17 cellular contexts compared by ENCODE assay signal in the genomic region with DNA sequence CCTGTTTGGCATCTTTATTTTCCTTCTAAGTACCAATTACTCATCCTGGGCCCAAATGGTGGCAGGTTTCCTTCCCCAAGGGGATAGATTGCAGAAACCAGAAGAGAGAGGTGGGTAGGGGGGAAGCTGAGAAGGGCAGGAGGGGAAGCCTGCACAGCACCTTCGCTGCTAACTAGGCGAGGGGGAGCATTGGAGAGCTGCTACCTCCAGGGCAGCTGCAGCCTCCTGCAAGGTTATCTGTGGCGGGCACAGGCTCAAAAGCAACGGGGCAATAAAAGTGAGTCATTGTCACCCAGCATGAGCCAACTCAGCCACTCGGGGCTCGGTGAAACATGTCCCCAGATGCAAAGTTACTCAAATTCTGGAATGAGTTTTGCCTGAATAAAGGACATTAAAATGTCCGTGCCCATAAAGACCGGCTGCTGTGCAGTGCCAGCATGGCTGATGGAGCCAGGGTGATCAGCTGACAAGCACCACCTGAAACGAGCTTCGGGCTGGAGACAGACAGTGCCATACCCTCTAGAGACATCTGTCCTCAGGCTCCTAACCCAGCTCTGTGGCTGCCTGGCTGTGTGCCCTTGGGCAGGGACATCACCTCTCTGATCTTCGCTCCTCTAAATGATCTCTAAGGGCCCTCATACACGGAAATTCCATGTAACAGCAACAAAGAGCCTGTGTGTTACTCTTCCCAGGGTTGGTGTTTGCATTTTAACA.
DNase-seq lines count a peak whose midpoint lies in the region; ATAC-seq and TF ChIP-seq lines count a peak whose summit lies in the region.
"Had no signal": no experiment of that assay in that cellular context is flagged by ENCODE, and none has a peak within 500 bp of the region (broad histone marks: within the 10 kb centered on the region; RNA-seq: fewer than 3 reads in every experiment).

No MANE protein-coding gene starts in this region.

- H3K4me3 Mint-ChIP-seq in IgD-negative memory B cell = no peak overlapping the region
- no peak overlapping the region for H3K4me3 Mint-ChIP-seq in activated B cell treated with CpG ODN at 0.5 μM for 24 hours
- H3K4me3 Mint-ChIP-seq in activated CD4-positive, alpha-beta T cell treated with anti-CD3 and anti-CD28 coated beads, Interleukin-2, amount 10 ng/mL, durations not matched to agents 24 days and 14 days = no peak overlapping the region
- H3K4me3 Mint-ChIP-seq: CD8-positive, alpha-beta T cell had no signal

- ATAC-seq in activated B cell treated with CpG ODN at 0.5 μM for 24 hours (ENCODE audit: low read depth) (peak; percentile 5), GM18517 (IDR thresholded peaks at IDR 0.05; ENCODE audit: unreplicated experiment) (no peak)
- ATAC-seq: CD8-positive, alpha-beta T cell had no signal

- intact Hi-C loops in activated B cell treated with CpG ODN at 0.5 μM for 24 hours (cut with micrococcal nuclease) = loop anchor here (1.0 to 10.0 kb wide), 3 partner anchors 23 to 175 kb away; a partner anchor contains a TSS
- intact Hi-C loops in activated CD4-positive, alpha-beta T cell treated with anti-CD3 and anti-CD28 coated beads, Interleukin-2, amount 10 ng/mL, durations not matched to agents 24 days and 14 days (cut with micrococcal nuclease) = no loop called here

- H3K4me1 Mint-ChIP-seq in IgD-negative memory B cell (no peaks in the 10 kb centered on the region), activated B cell treated with CpG ODN at 0.5 μM for 24 hours (no peaks in the 10 kb centered on the region)
- H3K4me1 Mint-ChIP-seq in activated CD4-positive, alpha-beta T cell treated with anti-CD3 and anti-CD28 coated beads, Interleukin-2, amount 10 ng/mL, durations not matched to agents 24 days and 14 days = no peaks in the 10 kb centered on the region

- H3K9me3 Mint-ChIP-seq in IgD-negative memory B cell = no peaks in the 10 kb centered on the region
- no peaks in the 10 kb centered on the region for H3K9me3 Mint-ChIP-seq in activated B cell treated with CpG ODN at 0.5 μM for 24 hours
- H3K9me3 Mint-ChIP-seq in activated CD4-positive, alpha-beta T cell treated with anti-CD3 and anti-CD28 coated beads, Interleukin-2, amount 10 ng/mL, durations not matched to agents 24 days and 14 days = no peaks in the 10 kb centered on the region
- H3K9me3 Mint-ChIP-seq: CD8-positive, alpha-beta T cell had no signal

- H3K36me3 Mint-ChIP-seq in IgD-negative memory B cell (no peaks in the 10 kb centered on the region), activated B cell treated with CpG ODN at 0.5 μM for 24 hours (ENCODE audit: low read depth) (no peaks in the 10 kb centered on the region)
- no peaks in the 10 kb centered on the region for H3K36me3 Mint-ChIP-seq in activated CD4-positive, alpha-beta T cell treated with anti-CD3 and anti-CD28 coated beads, Interleukin-2, amount 10 ng/mL, durations not matched to agents 24 days and 14 days (ENCODE audit: low read depth)
- H3K36me3 Mint-ChIP-seq: CD8-positive, alpha-beta T cell had no signal

- DNase-seq in activated B cell treated with CpG ODN at 0.5 μM for 24 hours = no peak
- DNase-seq in left kidney (ENCODE audit: low read depth, low spot score) = peak; percentile 47
- DNase-seq in activated CD4-positive, alpha-beta T cell treated with anti-CD3 and anti-CD28 coated beads, Interleukin-2, amount 10 ng/mL, durations not matched to agents 24 days and 14 days = no peak
- no peak for DNase-seq in activated CD4-positive, alpha-beta T cell treated with anti-CD3 and anti-CD28 coated beads for 1 hour
- DNase-seq in T-helper 9 cell = no peak
- DNase-seq: CD8-positive, alpha-beta T cell; DMS 273 treated with DMSO at 0.1 percent for 48 hours; HCEC 1CT; KBM-7; MG63; NCI-H1105; NCI-H1694 treated with DMSO at 0.1 percent for 48 hours; NCI-H446; NCI-H748 treated with DMSO at 0.1 percent for 48 hours; SHP77 treated with DMSO at 0.1 percent for 48 hours had no signal

- peaks cover 4% of the 10 kb centered on the region for H3K27me3 Mint-ChIP-seq in IgD-negative memory B cell
- H3K27me3 Mint-ChIP-seq in activated B cell treated with CpG ODN at 0.5 μM for 24 hours = no peaks in the 10 kb centered on the region
- H3K27me3 Mint-ChIP-seq in activated CD4-positive, alpha-beta T cell treated with anti-CD3 and anti-CD28 coated beads, Interleukin-2, amount 10 ng/mL, durations not matched to agents 24 days and 14 days = peaks cover 2% of the 10 kb centered on the region

- TF ChIP-seq CTCF in activated B cell treated with CpG ODN at 0.5 μM for 24 hours (IDR thresholded peaks at IDR 0.05) = no peak

- peak overlapping the region in 2 of 3 donors; percentile 39 to 77 for H3K27ac Mint-ChIP-seq in IgD-negative memory B cell
- H3K27ac Mint-ChIP-seq in activated B cell treated with CpG ODN at 0.5 μM for 24 hours = no peak overlapping the region
- H3K27ac Mint-ChIP-seq in activated CD4-positive, alpha-beta T cell treated with anti-CD3 and anti-CD28 coated beads, Interleukin-2, amount 10 ng/mL, durations not matched to agents 24 days and 14 days = no peak overlapping the region
- H3K27ac Mint-ChIP-seq: CD8-positive, alpha-beta T cell had no signal

- POLR2A ChIA-PET in activated B cell treated with CpG ODN at 0.5 μM for 24 hours (lab: Charles Lee) = no interaction called here

- CTCF ChIA-PET in activated B cell treated with CpG ODN at 0.5 μM for 24 hours (lab: Charles Lee) = interaction anchor here (1.6 kb wide), 1 partner anchor 260 kb away, joined by 6 read pairs; no protein-coding TSS in a partner anchor

Comparison
In these comparisons a context has a peak if more than half of its experiments do, and no peak if none do; other contexts are left out.
1. H3K27ac Mint-ChIP-seq: peak in IgD-negative memory B cell (2 of 3); none in activated B cell treated with CpG ODN at 0.5 μM for 24 hours (single experiment) and activated CD4-positive, alpha-beta T cell treated with anti-CD3 and anti-CD28 coated beads, Interleukin-2, amount 10 ng/mL, durations not matched to agents 24 days and 14 days (single experiment).